Comparison of ENCODE assay signal across 9 cellular contexts in genomic region chr11:63940786-63941185, GRCh38. TPM values are rescaled to one million over a fixed set of nuclear protein-coding genes. Genes with fewer than 3 reads are reported as not detected.
DNase-seq lines count a peak whose midpoint lies in the region; ATAC-seq and TF ChIP-seq lines count a peak whose summit lies in the region.
"Had no signal": no experiment of that assay in that cellular context is flagged by ENCODE, and none has a peak within 500 bp of the region (broad histone marks: within the 10 kb centered on the region; RNA-seq: fewer than 3 reads in every experiment).

No MANE protein-coding gene starts in this region.

- no peak overlapping the region for H3K18ac ChIP-seq in neuronal stem cell (ENCODE audit: low read length)

- H3K27me3 ChIP-seq in left ventricle myocardium inferior (ENCODE audit: low read depth) (no peaks in the 10 kb centered on the region), right cardiac atrium (ENCODE audit: control insufficient read depth, insufficient read depth) (no peaks in the 10 kb centered on the region), PC-9 (ENCODE audit: insufficient read depth, low read depth) (no peaks in the 10 kb centered on the region), endodermal cell (ENCODE audit: control insufficient read depth, insufficient read depth, low read length, poor library complexity, severe bottlenecking) (no peaks in the 10 kb centered on the region), neuronal stem cell (ENCODE audit: control insufficient read depth in 3 of 3, insufficient read depth in 3 of 3, low read depth in 1 of 3, low read length in 3 of 3) (no peaks in the 10 kb centered on the region)

- H3K23ac ChIP-seq in neuronal stem cell (ENCODE audit: low read depth, low read length, poor library complexity): no peak overlapping the region

- H2BK12ac ChIP-seq in neuronal stem cell (ENCODE audit: low read length): no peak overlapping the region

- H3K79me1 ChIP-seq in neuronal stem cell (ENCODE audit: low read depth, low read length): peaks cover 21% of the 10 kb centered on the region

- BruUV-seq in PC-9 (replicated peaks; lab: Mats Ljungman, UMichigan): TSS peak; percentile 25

- no peaks in the 10 kb centered on the region for H3K9me2 ChIP-seq in PC-9 (ENCODE audit: insufficient read depth)

- no peak overlapping the region for H4K91ac ChIP-seq in neuronal stem cell (ENCODE audit: low read depth, low read length, poor library complexity)

- H4K20me1 ChIP-seq in PC-9 (ENCODE audit: insufficient read depth): peaks cover 35% of the 10 kb centered on the region

- H3K4me3 Mint-ChIP-seq in endodermal cell: peak overlapping the region; percentile 82
- peak overlapping the region; percentile 62 to 90 for H3K4me3 Mint-ChIP-seq in stimulated activated naive B cell treated with anti-CD40 and anti-IgM and Interleukin-4, amounts not matched to agents 10 μg/mL and 1 μg/mL and 100 μg/mL, for 72 hours

- POLR2A ChIA-PET in PC-9 (lab: Charles Lee; ENCODE audit: unreplicated experiment): no interaction called here

- H2BK5ac ChIP-seq in neuronal stem cell (ENCODE audit: low read length): no peak overlapping the region

- H3K4me1 Mint-ChIP-seq in endodermal cell: peaks cover 36% of the 10 kb centered on the region
- peaks cover 18 to 53% of the 10 kb centered on the region in 2 donors for H3K4me1 Mint-ChIP-seq in stimulated activated naive B cell treated with anti-CD40 and anti-IgM and Interleukin-4, amounts not matched to agents 10 μg/mL and 1 μg/mL and 100 μg/mL, for 72 hours

- H3K36me3 ChIP-seq in left ventricle myocardium inferior: no peaks in the 10 kb centered on the region
- H3K36me3 ChIP-seq in PC-9 (ENCODE audit: low read depth): peaks cover 12% of the 10 kb centered on the region; the same call in 1 of the 2 replicates
- peaks cover 7% of the 10 kb centered on the region for H3K36me3 ChIP-seq in endodermal cell (ENCODE audit: control insufficient read depth, insufficient read depth, low read length)
- H3K36me3 ChIP-seq in neuronal stem cell (replicated peaks in 1 of 2; ENCODE audit: control insufficient read depth in 2 of 2, insufficient read depth in 2 of 2, low read length in 2 of 2): peaks cover 1 to 32% of the 10 kb centered on the region in 2 donors

- no peaks in the 10 kb centered on the region for H3K9me3 Mint-ChIP-seq in endodermal cell
- H3K9me3 Mint-ChIP-seq in stimulated activated naive B cell treated with anti-CD40 and anti-IgM and Interleukin-4, amounts not matched to agents 10 μg/mL and 1 μg/mL and 100 μg/mL, for 72 hours: no peaks in the 10 kb centered on the region

- DNase-seq in left ventricle myocardium inferior: no peak
- no peak for DNase-seq in right cardiac atrium
- DNase-seq in PC-9: no peak
- DNase-seq in endodermal cell: no peak
- no peak for DNase-seq in stimulated activated naive B cell treated with anti-CD40 and anti-IgM and Interleukin-4, amounts not matched to agents 10 μg/mL and 1 μg/mL and 100 μg/mL, for 72 hours
- no peak for DNase-seq in NCI-H748 treated with DMSO at 0.1 percent for 48 hours (lab: John Stamatoyannopoulos, UW)
- DNase-seq in SW 1271 (lab: John Stamatoyannopoulos, UW): no peak
- no peak for DNase-seq in neuronal stem cell (ENCODE audit: low spot score)

- peaks cover 28% of the 10 kb centered on the region for H3F3A ChIP-seq in PC-9 (ENCODE audit: insufficient read depth, low read depth)

- H3K4me3 ChIP-seq in left ventricle myocardium inferior: no peak overlapping the region
- no peak overlapping the region for H3K4me3 ChIP-seq in right cardiac atrium (ENCODE audit: low read length)
- H3K4me3 ChIP-seq in PC-9: no peak overlapping the region
- H3K4me3 ChIP-seq in endodermal cell (ENCODE audit: low read length): no peak overlapping the region
- H3K4me3 ChIP-seq in neuronal stem cell (ENCODE audit: low read length in 2 of 2): no peak overlapping the region

- no peak for ATAC-seq in right cardiac atrium
- ATAC-seq in stimulated activated naive B cell treated with anti-CD40 and anti-IgM and Interleukin-4, amounts not matched to agents 10 μg/mL and 1 μg/mL and 100 μg/mL, for 72 hours (replicated peaks): no peak

- H3K4ac ChIP-seq in neuronal stem cell (ENCODE audit: low read length): no peak overlapping the region

- H3K4me2 ChIP-seq in PC-9: peak overlapping the region; percentile 90; the same call in 1 of the 2 replicates
- H3K4me2 ChIP-seq in neuronal stem cell (ENCODE audit: insufficient read depth, low read length, poor library complexity, severe bottlenecking): no peak overlapping the region

- H4K8ac ChIP-seq in neuronal stem cell (ENCODE audit: low read depth, low read length): no peak overlapping the region

- intact Hi-C loops in left ventricle myocardium inferior (cut with micrococcal nuclease): no loop called here
- intact Hi-C loops in right cardiac atrium (cut with DNase I): loop anchor here in 1 of 4 donors (10.0 kb wide), 1 partner anchor 176 kb away; the partner anchor contains the start of gene ZFTA
- intact Hi-C loops in PC-9 (cut with micrococcal nuclease; ENCODE audit: unreplicated experiment): no loop called here

- H2AFZ ChIP-seq in PC-9 (no peak overlapping the region), neuronal stem cell (ENCODE audit: low read length) (no peak overlapping the region)

- no peak overlapping the region for H2BK120ac ChIP-seq in neuronal stem cell (ENCODE audit: low read depth, low read length)

- H3K9ac ChIP-seq in endodermal cell (ENCODE audit: extremely low read depth, low read length, poor library complexity, severe bottlenecking): no peak overlapping the region
- H3K9ac ChIP-seq in neuronal stem cell (ENCODE audit: low read depth, low read length, poor library complexity): no peak overlapping the region

- TF ChIP-seq CTCF in left ventricle myocardium inferior (IDR thresholded peaks at IDR 0.05; ENCODE audit: borderline replicate concordance): no peak
- no peak for TF ChIP-seq CTCF in PC-9 (conservative IDR thresholded peaks at IDR 0.05)
- TF ChIP-seq CTCF in endodermal cell (conservative IDR thresholded peaks at IDR 0.05): no peak

- H3K27ac Mint-ChIP-seq in endodermal cell: no peak overlapping the region
- H3K27ac Mint-ChIP-seq in stimulated activated naive B cell treated with anti-CD40 and anti-IgM and Interleukin-4, amounts not matched to agents 10 μg/mL and 1 μg/mL and 100 μg/mL, for 72 hours: peak overlapping the region; percentile 85

- 65% methylated on average over 6 of the region's 6 CpGs for WGBS in right cardiac atrium
- WGBS in endodermal cell (ENCODE audit: insufficient coverage in 1 of 2, insufficient read length in 1 of 2), 2 experiments: 93% methylated on average over 6 of the region's 6 CpGs
- WGBS in neuronal stem cell (ENCODE audit: extremely low coverage in 2 of 2, insufficient read length in 2 of 2, insufficient replicate concordance in 1 of 2), 2 donors: no CpG with 5 or more reads among the region's 6 CpGs

- no peak overlapping the region for H2AK5ac ChIP-seq in neuronal stem cell (ENCODE audit: low read depth, low read length)

- peaks cover 9% of the 10 kb centered on the region for H3K36me3 Mint-ChIP-seq in endodermal cell (ENCODE audit: low read depth)
- peaks cover 0 to 11% of the 10 kb centered on the region in 2 donors for H3K36me3 Mint-ChIP-seq in stimulated activated naive B cell treated with anti-CD40 and anti-IgM and Interleukin-4, amounts not matched to agents 10 μg/mL and 1 μg/mL and 100 μg/mL, for 72 hours

- CTCF ChIA-PET in PC-9 (lab: Charles Lee): no interaction called here

- no peak overlapping the region for H3K14ac ChIP-seq in neuronal stem cell (ENCODE audit: low read length)

- H3K9me3 ChIP-seq in left ventricle myocardium inferior (replicated peaks) (no peaks in the 10 kb centered on the region), right cardiac atrium (ENCODE audit: control insufficient read depth, low read length) (no peaks in the 10 kb centered on the region), PC-9 (ENCODE audit: insufficient read depth, low read depth) (no peaks in the 10 kb centered on the region), endodermal cell (ENCODE audit: control insufficient read depth, low read length) (no peaks in the 10 kb centered on the region), neuronal stem cell (replicated peaks in 1 of 2; ENCODE audit: control insufficient read depth in 2 of 2, insufficient read depth in 1 of 2, low read depth in 1 of 2, low read length in 2 of 2) (no peaks in the 10 kb centered on the region)

- no peak overlapping the region for H2BK15ac ChIP-seq in neuronal stem cell (ENCODE audit: low read length)

- H3K27me3 Mint-ChIP-seq in endodermal cell (ENCODE audit: insufficient read depth): no peaks in the 10 kb centered on the region
- H3K27me3 Mint-ChIP-seq in stimulated activated naive B cell treated with anti-CD40 and anti-IgM and Interleukin-4, amounts not matched to agents 10 μg/mL and 1 μg/mL and 100 μg/mL, for 72 hours: no peaks in the 10 kb centered on the region

- H3K4me1 ChIP-seq in left ventricle myocardium inferior: peaks cover 74% of the 10 kb centered on the region
- no peaks in the 10 kb centered on the region for H3K4me1 ChIP-seq in right cardiac atrium (ENCODE audit: control insufficient read depth, insufficient read depth, low read length)
- peaks cover 27% of the 10 kb centered on the region for H3K4me1 ChIP-seq in PC-9 (replicated peaks; ENCODE audit: insufficient read depth)
- peaks cover 7% of the 10 kb centered on the region for H3K4me1 ChIP-seq in endodermal cell (ENCODE audit: control insufficient read depth, insufficient read depth, low read length)
- H3K4me1 ChIP-seq in neuronal stem cell (ENCODE audit: control insufficient read depth in 2 of 2, insufficient read depth in 1 of 2, low read depth in 1 of 2, low read length in 2 of 2): peaks cover 2 to 15% of the 10 kb centered on the region in 2 donors

- H3K79me2 ChIP-seq in PC-9 (ENCODE audit: low read depth): peaks cover 57% of the 10 kb centered on the region

- H3K27ac ChIP-seq in left ventricle myocardium inferior (replicated peaks): peak overlapping the region; percentile 83
- no peak overlapping the region for H3K27ac ChIP-seq in right cardiac atrium (ENCODE audit: low read length)
- no peak overlapping the region for H3K27ac ChIP-seq in PC-9
- no peak overlapping the region for H3K27ac ChIP-seq in endodermal cell (ENCODE audit: low read depth, low read length)
- no peak overlapping the region for H3K27ac ChIP-seq in neuronal stem cell (replicated peaks; ENCODE audit: low read length)
- H3K27ac ChIP-seq: C4-2B had no signal

RNA-seq across cellular contexts. Expression of gene NAA40, which starts 2.0 kb away (rescaled TPM):
- total RNA-seq in left ventricle myocardium inferior (19.7 TPM), right cardiac atrium (10 to 100 TPM; 27.4 to 47.6 (median 29.2) TPM), PC-9 (2021) (47.4 and 50.4 TPM in 2 replicates), endodermal cell (10 to 100 TPM; 47.2 to 53.5 TPM)
- polyA plus RNA-seq in right cardiac atrium: 20.1 TPM
- 34.7 TPM for polyA plus RNA-seq in endodermal cell (2013, experiment 1 of 2)
- 34.0 TPM for polyA plus RNA-seq in endodermal cell (2013, experiment 2 of 2)
- 15.2 TPM for polyA plus RNA-seq in neuronal stem cell (2013, experiment 1 of 2)
- polyA plus RNA-seq in neuronal stem cell (2013, experiment 2 of 2): 15.8 TPM

RNA-seq across cellular contexts. Expression of gene RCOR2, which starts 23.8 kb away (rescaled TPM):
- total RNA-seq in left ventricle myocardium inferior (10.5 TPM), right cardiac atrium (10 to 100 TPM in 1 of 4 donors, 1 to 10 TPM in 3; 1.6 to 10.1 (median 8.7) TPM), PC-9 (2021) (3.4 and 5.2 TPM in 2 replicates), endodermal cell (10 to 100 TPM; 45.0 to 51.4 TPM)
- 3.2 TPM for polyA plus RNA-seq in right cardiac atrium
- polyA plus RNA-seq in endodermal cell (2013, experiment 1 of 2): 111 TPM
- polyA plus RNA-seq in endodermal cell (2013, experiment 2 of 2): 95.2 TPM
- 74.6 TPM for polyA plus RNA-seq in neuronal stem cell (2013, experiment 1 of 2)
- 74.3 TPM for polyA plus RNA-seq in neuronal stem cell (2013, experiment 2 of 2)

RNA-seq across cellular contexts. Expression of gene COX8A, which starts 33.6 kb away (rescaled TPM):
- total RNA-seq in left ventricle myocardium inferior (920 TPM), right cardiac atrium (100 to 1,000 TPM; 726 to 908 (median 798) TPM), PC-9 (2021) (521 and 547 TPM in 2 replicates), endodermal cell (100 to 1,000 TPM; 258 to 298 TPM)
- polyA plus RNA-seq in right cardiac atrium: 2,526 TPM
- polyA plus RNA-seq in endodermal cell (2013, experiment 1 of 2): 420 TPM
- polyA plus RNA-seq in endodermal cell (2013, experiment 2 of 2): 373 TPM
- polyA plus RNA-seq in neuronal stem cell (2013, experiment 1 of 2): 465 TPM
- polyA plus RNA-seq in neuronal stem cell (2013, experiment 2 of 2): 460 TPM

RNA-seq across cellular contexts. Expression of gene OTUB1, which starts 45.5 kb away (rescaled TPM):
- total RNA-seq in left ventricle myocardium inferior (57.0 TPM), right cardiac atrium (10 to 100 TPM; 44.9 to 55.8 (median 51.2) TPM), PC-9 (2021) (105 and 119 TPM in 2 replicates), endodermal cell (10 to 100 TPM; 87.7 to 95.1 TPM)
- 62.4 TPM for polyA plus RNA-seq in right cardiac atrium
- 147 TPM for polyA plus RNA-seq in endodermal cell (2013, experiment 1 of 2)
- polyA plus RNA-seq in endodermal cell (2013, experiment 2 of 2): 134 TPM
- polyA plus RNA-seq in neuronal stem cell (2013, experiment 1 of 2): 92.2 TPM
- polyA plus RNA-seq in neuronal stem cell (2013, experiment 2 of 2): 90.4 TPM
